In genomic region chr1:168287237-168287664, GRCh38 we compare ENCODE assay signal across 9 cellular contexts. TPM values are rescaled to one million over a fixed set of nuclear protein-coding genes. Genes with fewer than 3 reads are reported as not detected.
DNase-seq lines count a peak whose midpoint lies in the region; ATAC-seq and TF ChIP-seq lines count a peak whose summit lies in the region.
"Had no signal": no experiment of that assay in that cellular context is flagged by ENCODE, and none has a peak within 500 bp of the region (broad histone marks: within the 10 kb centered on the region; RNA-seq: fewer than 3 reads in every experiment).

No MANE protein-coding gene starts in this region.

- peak; percentile 55 to 65 for ATAC-seq in activated naive CD4-positive, alpha-beta T cell treated with anti-CD3 and anti-CD28 coated beads, Interleukin-2, amount 50 U/mL, for 72 hours
- peak; percentile 46 for ATAC-seq in stimulated activated naive CD8-positive, alpha-beta T cell treated with anti-CD3 and anti-CD28 coated beads, Interleukin-15, Interleukin-2, amounts not matched to agents 100 U/mL and 50 U/mL, for 24 hours
- ATAC-seq in GM18519 (IDR thresholded peaks at IDR 0.05; ENCODE audit: low FRiP score, unreplicated experiment) (no peak), GM21737 (IDR thresholded peaks at IDR 0.05; ENCODE audit: unreplicated experiment) (no peak)

- H3K27ac ChIP-seq in brain microvascular endothelial cell = no peak overlapping the region

- in situ Hi-C loops in brain microvascular endothelial cell (cut with HindIII; ENCODE audit: low pct_ligation_motif_present, low sequenced_read_pairs) = no loop called here

- H3K27ac Mint-ChIP-seq in activated naive CD4-positive, alpha-beta T cell treated with anti-CD3 and anti-CD28 coated beads, Interleukin-2, amount 50 U/mL, for 72 hours = peak overlapping the region in 1 of 2 donors; percentile 23
- H3K27ac Mint-ChIP-seq: B cell had no signal

- no peak for DNase-seq in activated naive CD4-positive, alpha-beta T cell treated with anti-CD3 and anti-CD28 coated beads, Interleukin-2, amount 50 U/mL, for 72 hours (ENCODE audit: low spot score in 2 of 2)
- DNase-seq in activated naive CD4-positive, alpha-beta T cell treated with Interleukin-2 at 50 U/mL for 16 hours = no peak
- DNase-seq in NCI-H69 (lab: John Stamatoyannopoulos, UW) (peak; percentile 60), brain microvascular endothelial cell (peak; percentile 27), NCI-H128 (lab: John Stamatoyannopoulos, UW; ENCODE audit: unreplicated experiment) (no peak)
- DNase-seq in stimulated activated naive CD8-positive, alpha-beta T cell treated with anti-CD3 and anti-CD28 coated beads, Interleukin-15, Interleukin-2, amounts not matched to agents 100 U/mL and 50 U/mL, for 24 hours = no peak

- no peak for TF ChIP-seq CTCF in brain microvascular endothelial cell (IDR thresholded peaks at IDR 0.05; ENCODE audit: low read depth, low read length, missing control alignments)

- H3K36me3 ChIP-seq in brain microvascular endothelial cell (replicated peaks) = no peaks in the 10 kb centered on the region

- H3K36me3 Mint-ChIP-seq in activated naive CD4-positive, alpha-beta T cell treated with anti-CD3 and anti-CD28 coated beads, Interleukin-2, amount 50 U/mL, for 72 hours = no peaks in the 10 kb centered on the region

- H3K27me3 ChIP-seq in brain microvascular endothelial cell (replicated peaks) = no peaks in the 10 kb centered on the region

- H3K4me3 ChIP-seq in brain microvascular endothelial cell (ENCODE audit: low read depth, low read length) = no peak overlapping the region

- no peaks in the 10 kb centered on the region for H3K9me3 Mint-ChIP-seq in activated naive CD4-positive, alpha-beta T cell treated with anti-CD3 and anti-CD28 coated beads, Interleukin-2, amount 50 U/mL, for 72 hours

RNA-seq across cellular contexts. Expression of gene TBX19, which starts 6.6 kb away (rescaled TPM):
- 1 to 10 TPM; 2.0 to 2.9 TPM for total RNA-seq in activated naive CD4-positive, alpha-beta T cell treated with anti-CD3 and anti-CD28 coated beads, Interleukin-2, amount 50 U/mL, for 72 hours

Comparison
In these comparisons a context has a peak if more than half of its experiments do, and no peak if none do; other contexts are left out.
1. ATAC-seq: peak in activated naive CD4-positive, alpha-beta T cell treated with anti-CD3 and anti-CD28 coated beads, Interleukin-2, amount 50 U/mL, for 72 hours (2 of 2) and stimulated activated naive CD8-positive, alpha-beta T cell treated with anti-CD3 and anti-CD28 coated beads, Interleukin-15, Interleukin-2, amounts not matched to agents 100 U/mL and 50 U/mL, for 24 hours (single experiment); none in GM18519 (single experiment) and GM21737 (single experiment).
2. DNase-seq: peak in NCI-H69 (single experiment) and brain microvascular endothelial cell (single experiment); none in activated naive CD4-positive, alpha-beta T cell treated with anti-CD3 and anti-CD28 coated beads, Interleukin-2, amount 50 U/mL, for 72 hours (0 of 2), activated naive CD4-positive, alpha-beta T cell treated with Interleukin-2 at 50 U/mL for 16 hours (single experiment), stimulated activated naive CD8-positive, alpha-beta T cell treated with anti-CD3 and anti-CD28 coated beads, Interleukin-15, Interleukin-2, amounts not matched to agents 100 U/mL and 50 U/mL, for 24 hours (single experiment) and NCI-H128 (single experiment).